ENCODE assay signal across 13 cellular contexts in the genomic region with DNA sequence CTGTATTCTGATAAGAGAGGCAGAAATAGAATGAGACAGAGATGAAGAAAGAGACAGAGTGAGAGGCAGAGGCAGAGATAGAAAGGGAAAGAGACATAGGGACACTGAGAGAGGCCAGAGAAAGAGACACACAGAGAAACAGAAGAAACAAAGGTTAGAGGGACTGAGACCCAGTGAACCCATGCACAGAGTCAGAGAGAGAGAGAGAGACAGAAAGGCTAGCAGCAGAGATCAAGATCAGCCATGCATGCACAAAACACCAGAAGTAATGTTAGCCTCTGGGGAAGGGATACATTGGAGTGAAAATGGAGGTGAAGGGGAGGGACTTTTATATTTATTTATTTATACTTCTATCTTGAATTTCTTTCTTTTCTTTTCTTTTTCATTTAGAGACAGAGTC. TPM values are rescaled to one million over a fixed set of nuclear protein-coding genes. Genes with fewer than 3 reads are reported as not detected.
A peak's percentile ranks its signal among the peaks of the same experiment; 100 is the strongest.
DNase-seq lines count a peak whose midpoint lies in the region; ATAC-seq and TF ChIP-seq lines count a peak whose summit lies in the region.
"Had no signal": no experiment of that assay in that cellular context is flagged by ENCODE, and none has a peak within 500 bp of the region (broad histone marks: within the 10 kb centered on the region; RNA-seq: fewer than 3 reads in every experiment).

No MANE protein-coding gene starts in this region.

- H2AK5ac ChIP-seq in IMR-90 (ENCODE audit: low read depth, low read length) = 0 out of 2 replicates have a peak overlapping the region, but pooled peaks have one; percentile 5

- peaks cover 0 to 13% of the 10 kb centered on the region in 2 experiments; a peak in 2 of 4 replicates for H3K79me1 ChIP-seq in IMR-90 (ENCODE audit: low read depth in 1 of 2, low read length in 2 of 2)

- H2BK120ac ChIP-seq in IMR-90 (ENCODE audit: low read depth, low read length) = peak overlapping the region; percentile 95

- peak overlapping the region; percentile 74 for H2BK20ac ChIP-seq in IMR-90 (ENCODE audit: low read depth, low read length)

- H2AFZ ChIP-seq in IMR-90 (replicated peaks; ENCODE audit: low read length, poor library complexity) = peak overlapping the region; percentile 54

- intact Hi-C loops in IMR-90 (cut with micrococcal nuclease) (no loop called here), lower lobe of right lung (cut with DNase I) (no loop called here)

- H4K8ac ChIP-seq in IMR-90 (ENCODE audit: low read depth in 2 of 2, low read length in 2 of 2) = peak overlapping the region; percentile 23 to 81; a peak in 3 of 4 replicates

- H3K4me3 Mint-ChIP-seq in nephron (peak overlapping the region in 1 of 3 experiments; percentile 1), endodermal cell (no peak overlapping the region)
- H3K4me3 Mint-ChIP-seq in stimulated activated memory B cell treated with anti-CD40 and anti-IgM and Interleukin-4, amounts not matched to agents 10 μg/mL and 1 μg/mL and 100 μg/mL, for 72 hours = no peak overlapping the region
- H3K4me3 Mint-ChIP-seq: CD4-positive, CD25-positive, alpha-beta regulatory T cell had no signal

- H3K23ac ChIP-seq in IMR-90 (ENCODE audit: low read depth, low read length) = peak overlapping the region; percentile 77

- H3K27ac Mint-ChIP-seq in nephron = peak overlapping the region; percentile 99 to 100 (median 100)
- H3K27ac Mint-ChIP-seq in stimulated activated memory B cell treated with anti-CD40 and anti-IgM and Interleukin-4, amounts not matched to agents 10 μg/mL and 1 μg/mL and 100 μg/mL, for 72 hours = no peak overlapping the region
- H3K27ac Mint-ChIP-seq in endodermal cell = no peak overlapping the region

- H3K27ac ChIP-seq in IMR-90 (ENCODE audit: insufficient read depth, low read length) = peak overlapping the region; percentile 41; the same call in 1 of the 2 replicates
- H3K27ac ChIP-seq in endodermal cell (ENCODE audit: low read depth, low read length) = no peak overlapping the region
- no peak overlapping the region for H3K27ac ChIP-seq in lower lobe of right lung
- H3K27ac ChIP-seq: pancreas had no signal

- dilution Hi-C loops in IMR-90 (cut with HindIII; ENCODE audit: low sequenced_read_pairs, unreplicated experiment) = no loop called here

- H3K14ac ChIP-seq in IMR-90 (replicated peaks; ENCODE audit: low read depth, low read length) = peak overlapping the region; percentile 90

- H4K5ac ChIP-seq in IMR-90 (ENCODE audit: low read depth, low read length) = peak overlapping the region; percentile 92; the same call in 1 of the 2 replicates

- H3K56ac ChIP-seq in IMR-90 (ENCODE audit: extremely low read depth, insufficient read depth, low read length) = no peak overlapping the region; the same call in 1 of the 2 replicates

- H3K27me3 Mint-ChIP-seq in nephron (ENCODE audit: low read depth) (no peaks in the 10 kb centered on the region), endodermal cell (ENCODE audit: insufficient read depth) (no peaks in the 10 kb centered on the region)
- peaks cover 8% of the 10 kb centered on the region for H3K27me3 Mint-ChIP-seq in stimulated activated memory B cell treated with anti-CD40 and anti-IgM and Interleukin-4, amounts not matched to agents 10 μg/mL and 1 μg/mL and 100 μg/mL, for 72 hours

- H3K4me1 ChIP-seq in IMR-90 (ENCODE audit: control insufficient read depth, insufficient read depth, low read length) = peaks cover 28% of the 10 kb centered on the region
- peaks cover 19% of the 10 kb centered on the region for H3K4me1 ChIP-seq in endodermal cell (ENCODE audit: control insufficient read depth, insufficient read depth, low read length)
- no peaks in the 10 kb centered on the region for H3K4me1 ChIP-seq in lower lobe of right lung
- H3K4me1 ChIP-seq: pancreas had no signal

- H2BK5ac ChIP-seq in IMR-90 (ENCODE audit: low read depth, low read length, poor library complexity, severe bottlenecking) = peak overlapping the region; percentile 99

- no peak overlapping the region for H3K4me2 ChIP-seq in IMR-90 (ENCODE audit: low read depth, low read length)

- DNase-seq in IMR-90 (no peak), ACHN (no peak), endodermal cell (no peak), lower lobe of right lung (no peak)
- DNase-seq: activated CD8-positive, alpha-beta memory T cell treated with anti-CD3 and anti-CD28 coated beads, Interleukin-2, amount 50 U/mL, for 4 hours; CD4-positive, CD25-positive, alpha-beta regulatory T cell; erythroblast; pancreas had no signal

- CTCF ChIA-PET in IMR-90 (lab: Yijun Ruan, JAX) = no interaction called here

- in situ Hi-C loops in IMR-90 (cut with MboI; ENCODE audit: low sequenced_read_pairs) (loop anchor here (5.0 kb wide), 1 partner anchor 36 kb away; no protein-coding TSS in a partner anchor), ACHN (cut with HindIII; ENCODE audit: low pct_ligation_motif_present, low pct_unique_long_range_greater_than_20kb, low sequenced_read_pairs) (no loop called here)

- H3K9me3 Mint-ChIP-seq in nephron (no peaks in the 10 kb centered on the region), endodermal cell (no peaks in the 10 kb centered on the region)
- H3K9me3 Mint-ChIP-seq in stimulated activated memory B cell treated with anti-CD40 and anti-IgM and Interleukin-4, amounts not matched to agents 10 μg/mL and 1 μg/mL and 100 μg/mL, for 72 hours = no peaks in the 10 kb centered on the region
- H3K9me3 Mint-ChIP-seq: CD4-positive, CD25-positive, alpha-beta regulatory T cell had no signal

- H3K18ac ChIP-seq in IMR-90 (ENCODE audit: low read depth, low read length) = peak overlapping the region; percentile 88; the same call in 1 of the 2 replicates

- H3K9me3 ChIP-seq in IMR-90 (ENCODE audit: control insufficient read depth, insufficient read depth, low read length) (no peaks in the 10 kb centered on the region), endodermal cell (ENCODE audit: control insufficient read depth, low read length) (no peaks in the 10 kb centered on the region), lower lobe of right lung (no peaks in the 10 kb centered on the region)
- H3K9me3 ChIP-seq: pancreas, thyroid gland had no signal

- H4K91ac ChIP-seq in IMR-90 (ENCODE audit: insufficient read depth, low read depth, low read length) = peak overlapping the region; percentile 29; the same call in 1 of the 2 replicates

- H3K4ac ChIP-seq in IMR-90 (ENCODE audit: low read depth, low read length) = peak overlapping the region; percentile 55

- H2BK15ac ChIP-seq in IMR-90 (ENCODE audit: low read depth, low read length) = peak overlapping the region; percentile 16; the same call in 1 of the 3 replicates

- H3K4me3 ChIP-seq in IMR-90 (ENCODE audit: insufficient read depth, low read depth, low read length) = no peak overlapping the region
- no peak overlapping the region for H3K4me3 ChIP-seq in endodermal cell (ENCODE audit: low read length)
- no peak overlapping the region for H3K4me3 ChIP-seq in lower lobe of right lung
- H3K4me3 ChIP-seq: pancreas, thyroid gland had no signal

- ATAC-seq in GM18519 (IDR thresholded peaks at IDR 0.05; ENCODE audit: low FRiP score, unreplicated experiment) (peak; percentile 40), GM21786 (IDR thresholded peaks at IDR 0.05; ENCODE audit: unreplicated experiment) (peak; percentile 46), IMR-90 (ENCODE audit: low read depth) (no peak), lower lobe of right lung (no peak)
- no peak for ATAC-seq in stimulated activated memory B cell treated with anti-CD40 and anti-IgM and Interleukin-4, amounts not matched to agents 10 μg/mL and 1 μg/mL and 100 μg/mL, for 72 hours
- ATAC-seq: pancreas had no signal

- H3K36me3 ChIP-seq in IMR-90 (ENCODE audit: control insufficient read depth, insufficient read depth, low read length) (no peaks in the 10 kb centered on the region), endodermal cell (ENCODE audit: control insufficient read depth, insufficient read depth, low read length) (no peaks in the 10 kb centered on the region), lower lobe of right lung (no peaks in the 10 kb centered on the region)
- H3K36me3 ChIP-seq: pancreas, thyroid gland had no signal

- POLR2A ChIA-PET in IMR-90 (lab: Charles Lee; ENCODE audit: unreplicated experiment) = no interaction called here

- BruUV-seq in IMR-90 (replicated peaks; lab: Mats Ljungman, UMichigan) = no TSS peak

- H4K20me1 ChIP-seq in IMR-90 (ENCODE audit: insufficient read depth, low read length) = no peaks in the 10 kb centered on the region

- H3K9ac ChIP-seq in IMR-90 (ENCODE audit: low read depth, low read length) (peak overlapping the region; percentile 40; the same call in 1 of the 2 replicates), endodermal cell (ENCODE audit: extremely low read depth, low read length, poor library complexity, severe bottlenecking) (no peak overlapping the region)

- TF ChIP-seq CTCF in IMR-90 (conservative IDR thresholded peaks at IDR 0.05; ENCODE audit: low read depth, low read length) (no peak), nephron (IDR thresholded peaks at IDR 0.05; ENCODE audit: unreplicated experiment in 3 of 3) (no peak), endodermal cell (conservative IDR thresholded peaks at IDR 0.05) (no peak), lower lobe of right lung (IDR thresholded peaks at IDR 0.05) (no peak)

- peaks cover 70% of the 10 kb centered on the region for H3K4me1 Mint-ChIP-seq in nephron
- H3K4me1 Mint-ChIP-seq in stimulated activated memory B cell treated with anti-CD40 and anti-IgM and Interleukin-4, amounts not matched to agents 10 μg/mL and 1 μg/mL and 100 μg/mL, for 72 hours = peaks cover 16% of the 10 kb centered on the region
- peaks cover 26% of the 10 kb centered on the region for H3K4me1 Mint-ChIP-seq in endodermal cell

- H3K27me3 ChIP-seq in IMR-90 (ENCODE audit: control insufficient read depth, insufficient read depth, low read length) = no peaks in the 10 kb centered on the region
- no peaks in the 10 kb centered on the region for H3K27me3 ChIP-seq in endodermal cell (ENCODE audit: control insufficient read depth, insufficient read depth, low read length, poor library complexity, severe bottlenecking)
- no peaks in the 10 kb centered on the region for H3K27me3 ChIP-seq in lower lobe of right lung (ENCODE audit: low read depth)
- H3K27me3 ChIP-seq: pancreas, thyroid gland had no signal

- no peak overlapping the region for H2AK9ac ChIP-seq in IMR-90 (replicated peaks; ENCODE audit: low read depth, low read length, poor library complexity)

- TF ChIP-seq RAD21 in IMR-90 (IDR thresholded peaks at IDR 0.05; ENCODE audit: low read length) = no peak

- H3K9me1 ChIP-seq in IMR-90 (ENCODE audit: insufficient read depth, low read length) = peaks cover 4% of the 10 kb centered on the region

- no peak for TF ChIP-seq POLR2A in IMR-90 (IDR thresholded peaks at IDR 0.05; ENCODE audit: low read depth, low read length)

- H3K36me3 Mint-ChIP-seq in nephron (ENCODE audit: low read depth) (no peaks in the 10 kb centered on the region), endodermal cell (ENCODE audit: low read depth) (no peaks in the 10 kb centered on the region)
- no peaks in the 10 kb centered on the region for H3K36me3 Mint-ChIP-seq in stimulated activated memory B cell treated with anti-CD40 and anti-IgM and Interleukin-4, amounts not matched to agents 10 μg/mL and 1 μg/mL and 100 μg/mL, for 72 hours
- H3K36me3 Mint-ChIP-seq: CD4-positive, CD25-positive, alpha-beta regulatory T cell had no signal

RNA-seq across cellular contexts. Expression of a gene that starts 14.1 kb away (rescaled TPM):
- total RNA-seq in IMR-90 (2012; rRNA removed) = 1,186 and 1,450 TPM in 2 replicates
- 4,692 and 5,281 TPM in 2 replicates for polyA plus RNA-seq in IMR-90 (2012; rRNA removed)
- 1,755 and 1,772 TPM in 2 replicates for polyA plus RNA-seq in IMR-90 (2012; cell fraction: cytosol; rRNA removed)
- polyA plus RNA-seq in IMR-90 (2012; cell fraction: nucleus; rRNA removed; ENCODE audit: low replicate concordance) = 949 and 1,641 TPM in 2 replicates
- total RNA-seq in endodermal cell = 100 to 1,000 TPM; 523 to 643 TPM
- 610 TPM for polyA plus RNA-seq in endodermal cell (2013, experiment 1 of 2)
- 610 TPM for polyA plus RNA-seq in endodermal cell (2013, experiment 2 of 2)
- 904 TPM for total RNA-seq in lower lobe of right lung
- polyA plus RNA-seq: CD4-positive, CD25-positive, alpha-beta regulatory T cell had no signal

RNA-seq across cellular contexts. Expression of a gene that starts 57.6 kb away (rescaled TPM):
- total RNA-seq in IMR-90 (2012; rRNA removed) = 56.3 and 76.7 TPM in 2 replicates
- polyA plus RNA-seq in IMR-90 (2012; rRNA removed) = 360 and 398 TPM in 2 replicates
- 336 and 385 TPM in 2 replicates for polyA plus RNA-seq in IMR-90 (2012; cell fraction: cytosol; rRNA removed)
- polyA plus RNA-seq in IMR-90 (2012; cell fraction: nucleus; rRNA removed; ENCODE audit: low replicate concordance) = 87.4 and 97.2 TPM in 2 replicates
- 100 to 1,000 TPM; 105 to 129 TPM for total RNA-seq in endodermal cell
- 102 TPM for polyA plus RNA-seq in endodermal cell (2013, experiment 1 of 2)
- 98.4 TPM for polyA plus RNA-seq in endodermal cell (2013, experiment 2 of 2)
- total RNA-seq in lower lobe of right lung = 68.2 TPM

Comparison
In these comparisons a context has a peak if more than half of its experiments do, and no peak if none do; other contexts are left out.
1. ATAC-seq: peak in GM18519 (single experiment) and GM21786 (single experiment); none in IMR-90 (single experiment), stimulated activated memory B cell treated with anti-CD40 and anti-IgM and Interleukin-4, amounts not matched to agents 10 μg/mL and 1 μg/mL and 100 μg/mL, for 72 hours (single experiment) and lower lobe of right lung (0 of 2).
2. H3K27ac Mint-ChIP-seq: peak in nephron (3 of 3); none in stimulated activated memory B cell treated with anti-CD40 and anti-IgM and Interleukin-4, amounts not matched to agents 10 μg/mL and 1 μg/mL and 100 μg/mL, for 72 hours (single experiment) and endodermal cell (single experiment).